In genomic region chr14:69780952-69781351, GRCh38 we compare ENCODE assay signal across 20 cellular contexts. TPM values are rescaled to one million over a fixed set of nuclear protein-coding genes. Genes with fewer than 3 reads are reported as not detected.
A peak's percentile ranks its signal among the peaks of the same experiment; 100 is the strongest.
DNase-seq lines count a peak whose midpoint lies in the region; ATAC-seq and TF ChIP-seq lines count a peak whose summit lies in the region.
"Had no signal": no experiment of that assay in that cellular context is flagged by ENCODE, and none has a peak within 500 bp of the region (broad histone marks: within the 10 kb centered on the region; RNA-seq: fewer than 3 reads in every experiment).

No MANE protein-coding gene starts in this region.

- no peaks in the 10 kb centered on the region for H3K9me3 Mint-ChIP-seq in activated naive CD4-positive, alpha-beta T cell treated with anti-CD3 and anti-CD28 coated beads, Interleukin-2, amount 50 U/mL, for 72 hours
- no peaks in the 10 kb centered on the region for H3K9me3 Mint-ChIP-seq in activated naive CD4-positive, alpha-beta T cell treated with anti-CD3 and anti-CD28 coated beads, Interleukin-2, amount 10 ng/mL, durations not matched to agents 7 days and 5 days
- H3K9me3 Mint-ChIP-seq in stimulated activated naive B cell treated with anti-CD40 and anti-IgM and Interleukin-4, amounts not matched to agents 10 μg/mL and 1 μg/mL and 100 μg/mL, for 72 hours, result no peaks in the 10 kb centered on the region
- H3K9me3 Mint-ChIP-seq: CD4-positive, alpha-beta T cell had no signal

- H3K4me1 ChIP-seq in PC-3 (ENCODE audit: insufficient read depth, low read length) (no peaks in the 10 kb centered on the region), foreskin keratinocyte (no peaks in the 10 kb centered on the region), ovary (ENCODE audit: insufficient read depth) (peaks cover 2% of the 10 kb centered on the region)

- H3K27me3 ChIP-seq in PC-3 (ENCODE audit: low read length), result no peaks in the 10 kb centered on the region
- no peaks in the 10 kb centered on the region for H3K27me3 ChIP-seq in foreskin keratinocyte
- H3K27me3 ChIP-seq in ovary, result no peaks in the 10 kb centered on the region

- no peak overlapping the region for H3K27ac ChIP-seq in PC-3 (ENCODE audit: low read length)
- H3K27ac ChIP-seq in foreskin keratinocyte, result no peak overlapping the region
- H3K27ac ChIP-seq in ovary, result no peak overlapping the region
- H3K27ac ChIP-seq: PC-9 had no signal

- no TSS peak for BruUV-seq in PC-3 (replicated peaks; lab: Mats Ljungman, UMichigan)

- H3K9me3 ChIP-seq in PC-3 (ENCODE audit: low read length), result no peaks in the 10 kb centered on the region
- no peaks in the 10 kb centered on the region for H3K9me3 ChIP-seq in ovary

- H3K4me2 ChIP-seq in PC-3 (ENCODE audit: low read length), result no peak overlapping the region
- H3K4me2 ChIP-seq: PC-9 had no signal

- H3K79me2 ChIP-seq in PC-3 (ENCODE audit: low read length), result 0 out of 2 replicates have a peak, but pooled peaks cover 2% of the 10 kb centered on the region

- peaks cover 39% of the 10 kb centered on the region; the same call in 1 of the 2 replicates for H3K36me3 ChIP-seq in PC-3 (ENCODE audit: low read depth, low read length)
- no peaks in the 10 kb centered on the region for H3K36me3 ChIP-seq in ovary

- no peak overlapping the region for H3K4me3 Mint-ChIP-seq in activated naive CD4-positive, alpha-beta T cell treated with anti-CD3 and anti-CD28 coated beads, Interleukin-2, amount 10 ng/mL, durations not matched to agents 7 days and 5 days
- H3K4me3 Mint-ChIP-seq in stimulated activated naive B cell treated with anti-CD40 and anti-IgM and Interleukin-4, amounts not matched to agents 10 μg/mL and 1 μg/mL and 100 μg/mL, for 72 hours, result no peak overlapping the region
- H3K4me3 Mint-ChIP-seq: CD4-positive, alpha-beta T cell had no signal

- H3K4me1 Mint-ChIP-seq in activated naive CD4-positive, alpha-beta T cell treated with anti-CD3 and anti-CD28 coated beads, Interleukin-2, amount 10 ng/mL, durations not matched to agents 7 days and 5 days, result peaks cover 22% of the 10 kb centered on the region
- H3K4me1 Mint-ChIP-seq in stimulated activated naive B cell treated with anti-CD40 and anti-IgM and Interleukin-4, amounts not matched to agents 10 μg/mL and 1 μg/mL and 100 μg/mL, for 72 hours, result peaks cover 13 to 24% of the 10 kb centered on the region in 2 donors

- H3K9me2 ChIP-seq in PC-3 (replicated peaks; ENCODE audit: low read length), result no peaks in the 10 kb centered on the region

- ATAC-seq in activated naive CD4-positive, alpha-beta T cell treated with anti-CD3 and anti-CD28 coated beads, Interleukin-2, amount 50 U/mL, for 72 hours, result peak; percentile 23 to 56
- ATAC-seq in PC-3 (0 out of 2 replicates have a peak, but pooled peaks have one; percentile 5), foreskin keratinocyte (peak; percentile 25)
- peak; percentile 29 to 36 for ATAC-seq in stimulated activated naive B cell treated with anti-CD40 and anti-IgM and Interleukin-4, amounts not matched to agents 10 μg/mL and 1 μg/mL and 100 μg/mL, for 72 hours (replicated peaks)

- no peak overlapping the region for H3K9ac ChIP-seq in PC-3 (ENCODE audit: low read length)

- 94 to 97% (median 96%) methylated on average over 3 of the region's 3 CpGs for WGBS in ovary, 3 donors

- CTCF ChIA-PET in activated naive CD4-positive, alpha-beta T cell treated with anti-CD3 and anti-CD28 coated beads, Interleukin-2, amount 10 ng/mL, durations not matched to agents 7 days and 5 days (lab: Charles Lee), result no interaction called here
- CTCF ChIA-PET in PC-3 (lab: Charles Lee), result no interaction called here

- H3K4me3 ChIP-seq in PC-3 (ENCODE audit: low read length) (no peak overlapping the region), ovary (no peak overlapping the region)
- H3K4me3 ChIP-seq: PC-9 had no signal

- POLR2A ChIA-PET in PC-3 (lab: Charles Lee; ENCODE audit: unreplicated experiment), result no interaction called here

- H3F3A ChIP-seq in PC-3 (ENCODE audit: low read length, unreplicated experiment), result no peaks in the 10 kb centered on the region

- no peak overlapping the region for H2AFZ ChIP-seq in PC-3 (ENCODE audit: low read length)
- H2AFZ ChIP-seq: PC-9 had no signal

- no peak for TF ChIP-seq POLR2A in ovary (IDR thresholded peaks at IDR 0.05)

- H3K27ac Mint-ChIP-seq in activated naive CD4-positive, alpha-beta T cell treated with anti-CD3 and anti-CD28 coated beads, Interleukin-2, amount 50 U/mL, for 72 hours, result peak overlapping the region in 1 of 2 donors; percentile 5
- no peak overlapping the region for H3K27ac Mint-ChIP-seq in activated naive CD4-positive, alpha-beta T cell treated with anti-CD3 and anti-CD28 coated beads, Interleukin-2, amount 10 ng/mL, durations not matched to agents 7 days and 5 days
- H3K27ac Mint-ChIP-seq in stimulated activated naive B cell treated with anti-CD40 and anti-IgM and Interleukin-4, amounts not matched to agents 10 μg/mL and 1 μg/mL and 100 μg/mL, for 72 hours, result peak overlapping the region; percentile 37
- H3K27ac Mint-ChIP-seq: CD4-positive, alpha-beta T cell had no signal

- intact Hi-C loops in PC-3 (cut with micrococcal nuclease) (no loop called here), ovary (cut with DNase I) (no loop called here)

- H3K36me3 Mint-ChIP-seq in activated naive CD4-positive, alpha-beta T cell treated with anti-CD3 and anti-CD28 coated beads, Interleukin-2, amount 50 U/mL, for 72 hours, result peaks cover 8 to 37% of the 10 kb centered on the region in 2 donors
- H3K36me3 Mint-ChIP-seq in activated naive CD4-positive, alpha-beta T cell treated with anti-CD3 and anti-CD28 coated beads, Interleukin-2, amount 10 ng/mL, durations not matched to agents 7 days and 5 days, result peaks cover 46% of the 10 kb centered on the region
- peaks cover 30 to 45% of the 10 kb centered on the region in 2 donors for H3K36me3 Mint-ChIP-seq in stimulated activated naive B cell treated with anti-CD40 and anti-IgM and Interleukin-4, amounts not matched to agents 10 μg/mL and 1 μg/mL and 100 μg/mL, for 72 hours

- DNase-seq in activated naive CD4-positive, alpha-beta T cell treated with anti-CD3 and anti-CD28 coated beads, Interleukin-2, amount 50 U/mL, for 72 hours (ENCODE audit: low spot score in 2 of 2), result no peak
- no peak for DNase-seq in activated naive CD4-positive, alpha-beta T cell treated with anti-CD3 and anti-CD28 coated beads, Interleukin-2, amount 10 ng/mL, durations not matched to agents 7 days and 5 days
- DNase-seq in PC-3 (no peak), foreskin keratinocyte (no peak), NCI-H1694 treated with DMSO at 0.1 percent for 48 hours (lab: John Stamatoyannopoulos, UW) (no peak), ovary (no peak)
- DNase-seq in stimulated activated naive B cell treated with anti-CD40 and anti-IgM and Interleukin-4, amounts not matched to agents 10 μg/mL and 1 μg/mL and 100 μg/mL, for 72 hours, result no peak
- DNase-seq: ACHN; CD4-positive, alpha-beta T cell; DMS 273 treated with DMSO at 0.1 percent for 48 hours; Karpas-422; MM.1S; NCI-H1105; NCI-H1930; NCI-H2171; NCI-H446 treated with DMSO at 0.1 percent for 48 hours; NCI-H748 treated with DMSO at 0.1 percent for 48 hours; PC-9 had no signal

- TF ChIP-seq EP300 in ovary (IDR thresholded peaks at IDR 0.05), result no peak

- H4K20me1 ChIP-seq in PC-3 (ENCODE audit: low read length), result peaks cover 16% of the 10 kb centered on the region; the same call in 1 of the 2 replicates

- H3K27me3 Mint-ChIP-seq in activated naive CD4-positive, alpha-beta T cell treated with anti-CD3 and anti-CD28 coated beads, Interleukin-2, amount 10 ng/mL, durations not matched to agents 7 days and 5 days, result no peaks in the 10 kb centered on the region
- H3K27me3 Mint-ChIP-seq in stimulated activated naive B cell treated with anti-CD40 and anti-IgM and Interleukin-4, amounts not matched to agents 10 μg/mL and 1 μg/mL and 100 μg/mL, for 72 hours, result no peaks in the 10 kb centered on the region
- H3K27me3 Mint-ChIP-seq: CD4-positive, alpha-beta T cell had no signal

- no peak for TF ChIP-seq CTCF in PC-3 (conservative IDR thresholded peaks at IDR 0.05; ENCODE audit: low read depth, low read length)
- no peak for TF ChIP-seq CTCF in foreskin keratinocyte (conservative IDR thresholded peaks at IDR 0.05)
- no peak for TF ChIP-seq CTCF in ovary (IDR thresholded peaks at IDR 0.05)

RNA-seq across cellular contexts. Expression of gene SRSF5, which starts 14.0 kb away (rescaled TPM):
- total RNA-seq in activated naive CD4-positive, alpha-beta T cell treated with anti-CD3 and anti-CD28 coated beads, Interleukin-2, amount 50 U/mL, for 72 hours, result 100 to 1,000 TPM; 324 to 364 TPM
- total RNA-seq in PC-3 (2014; rRNA removed) (213 and 309 TPM in 2 replicates), foreskin keratinocyte (178 and 184 TPM in 2 replicates), ovary (100 to 1,000 TPM; 273 to 446 (median 322) TPM)
- polyA plus RNA-seq in foreskin keratinocyte (176 and 181 TPM in 2 replicates), ovary (100 to 1,000 TPM; 384 to 419 TPM)

RNA-seq across cellular contexts. Expression of gene SLC10A1, which starts 16.1 kb away (rescaled TPM):
- total RNA-seq in activated naive CD4-positive, alpha-beta T cell treated with anti-CD3 and anti-CD28 coated beads, Interleukin-2, amount 50 U/mL, for 72 hours, result not detected
- not detected in 2 replicates for total RNA-seq in PC-3 (2014; rRNA removed)
- not detected in 2 replicates for total RNA-seq in foreskin keratinocyte
- polyA plus RNA-seq in foreskin keratinocyte, result not detected in 2 replicates
- total RNA-seq in ovary, result not detected
- polyA plus RNA-seq in ovary, result not detected
- total RNA-seq: CD4-positive, alpha-beta T cell; Daoy; H1; PC-9 had no signal
- polyA plus RNA-seq: H1 had no signal
